In the genomic region with DNA sequence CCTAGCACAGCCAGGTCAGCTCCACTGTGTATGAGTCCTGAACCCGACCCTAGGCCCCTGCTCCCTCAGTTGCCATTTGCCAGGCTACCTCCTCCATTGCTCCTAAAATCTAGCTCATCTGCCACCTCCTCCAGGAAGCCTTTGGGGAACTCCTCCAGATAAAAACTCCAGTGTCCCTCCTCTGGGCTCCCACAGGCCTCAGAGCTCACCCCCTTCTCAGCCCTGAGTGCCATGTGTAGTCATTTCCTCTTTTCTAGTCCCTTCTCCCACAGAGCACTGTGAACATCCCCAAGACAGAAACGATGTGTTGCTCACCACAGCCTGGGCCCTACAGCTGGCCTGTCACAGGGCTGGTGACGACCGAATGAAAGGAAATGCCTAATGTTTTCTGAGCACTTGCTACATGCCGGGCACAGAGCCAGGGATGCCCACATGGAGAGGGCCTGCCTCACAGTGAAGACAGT, we compare ENCODE assay signal across 1 cellular context.
TF ChIP-seq lines count a peak whose summit lies in the region.

No MANE protein-coding gene starts in this region.

TF ChIP-seq in liver, 16 proteins besides CTCF, POLR2A, EP300 and RAD21 (continued from another document):
- TF ChIP-seq REST (IDR thresholded peaks at IDR 0.05) (no peak), EGR1 (IDR thresholded peaks at IDR 0.05; ENCODE audit: low read depth in 2 of 2) (no peak), RXRA (IDR thresholded peaks at IDR 0.05) (no peak), TAF1 (conservative IDR thresholded peaks at IDR 0.05) (no peak), NR2F2 (IDR thresholded peaks at IDR 0.05) (no peak), FOXA1 (IDR thresholded peaks at IDR 0.05) (no peak), FOXA2 (IDR thresholded peaks at IDR 0.05) (no peak), HNF4A (conservative IDR thresholded peaks at IDR 0.05) (no peak), JUND (IDR thresholded peaks at IDR 0.05) (no peak), YY1 (IDR thresholded peaks at IDR 0.05) (no peak), SP1 (IDR thresholded peaks at IDR 0.05) (no peak)
- TF ChIP-seq, protein P1, sequence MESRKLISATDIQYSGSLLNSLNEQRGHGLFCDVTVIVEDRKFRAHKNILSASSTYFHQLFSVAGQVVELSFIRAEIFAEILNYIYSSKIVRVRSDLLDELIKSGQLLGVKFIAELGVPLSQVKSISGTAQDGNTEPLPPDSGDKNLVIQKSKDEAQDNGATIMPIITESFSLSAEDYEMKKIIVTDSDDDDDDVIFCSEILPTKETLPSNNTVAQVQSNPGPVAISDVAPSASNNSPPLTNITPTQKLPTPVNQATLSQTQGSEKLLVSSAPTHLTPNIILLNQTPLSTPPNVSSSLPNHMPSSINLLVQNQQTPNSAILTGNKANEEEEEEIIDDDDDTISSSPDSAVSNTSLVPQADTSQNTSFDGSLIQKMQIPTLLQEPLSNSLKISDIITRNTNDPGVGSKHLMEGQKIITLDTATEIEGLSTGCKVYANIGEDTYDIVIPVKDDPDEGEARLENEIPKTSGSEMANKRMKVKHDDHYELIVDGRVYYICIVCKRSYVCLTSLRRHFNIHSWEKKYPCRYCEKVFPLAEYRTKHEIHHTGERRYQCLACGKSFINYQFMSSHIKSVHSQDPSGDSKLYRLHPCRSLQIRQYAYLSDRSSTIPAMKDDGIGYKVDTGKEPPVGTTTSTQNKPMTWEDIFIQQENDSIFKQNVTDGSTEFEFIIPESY (IDR thresholded peaks at IDR 0.05), result no peak
- TF ChIP-seq, protein P2, sequence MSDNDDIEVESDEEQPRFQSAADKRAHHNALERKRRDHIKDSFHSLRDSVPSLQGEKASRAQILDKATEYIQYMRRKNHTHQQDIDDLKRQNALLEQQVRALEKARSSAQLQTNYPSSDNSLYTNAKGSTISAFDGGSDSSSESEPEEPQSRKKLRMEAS (IDR thresholded peaks at IDR 0.05), result no peak
- TF ChIP-seq, protein P3, sequence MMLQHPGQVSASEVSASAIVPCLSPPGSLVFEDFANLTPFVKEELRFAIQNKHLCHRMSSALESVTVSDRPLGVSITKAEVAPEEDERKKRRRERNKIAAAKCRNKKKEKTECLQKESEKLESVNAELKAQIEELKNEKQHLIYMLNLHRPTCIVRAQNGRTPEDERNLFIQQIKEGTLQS (IDR thresholded peaks at IDR 0.05), result no peak
